8 cellular contexts compared by ENCODE assay signal in the genomic region with DNA sequence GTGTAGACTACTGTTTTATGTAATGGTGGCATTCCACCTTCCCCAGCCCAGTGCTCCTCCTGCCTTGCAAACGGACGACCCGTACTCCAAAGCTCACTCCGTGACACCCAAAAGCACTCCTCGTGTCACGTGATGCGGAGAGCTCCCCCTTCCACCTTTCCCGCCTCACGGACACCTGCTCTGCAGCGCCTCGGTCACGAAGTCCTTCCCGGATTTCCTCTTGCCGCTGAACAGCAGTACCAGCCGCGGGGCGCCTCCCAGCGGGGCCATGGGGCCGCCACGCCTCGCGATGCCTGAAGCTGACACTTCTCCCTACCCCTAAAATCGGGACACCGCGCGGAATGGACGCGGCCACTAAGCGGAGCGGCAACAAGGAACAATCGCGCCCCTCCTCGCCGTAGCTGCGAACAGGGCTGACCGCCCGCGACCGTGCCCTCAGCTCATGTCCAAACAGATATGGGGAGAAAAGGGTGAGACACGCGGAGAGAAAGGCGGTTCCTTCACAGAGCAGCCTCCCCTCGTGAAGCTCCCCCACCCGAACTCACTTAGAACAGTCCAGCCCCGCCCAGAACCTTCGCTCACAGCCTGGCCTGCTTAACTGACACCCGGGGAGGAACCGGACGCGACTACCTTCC. TPM values are rescaled to one million over a fixed set of nuclear protein-coding genes. Genes with fewer than 3 reads are reported as not detected.
DNase-seq lines count a peak whose midpoint lies in the region; ATAC-seq and TF ChIP-seq lines count a peak whose summit lies in the region.

Gene PMVK, minus strand, starts transcription at position 304 of the 635 bp plus-strand sequence. Its CDS starts 34 bp downstream, at position 270.

- H3K36me3 ChIP-seq in HAP-1 (replicated peaks) = no peaks in the 10 kb centered on the region
- H3K36me3 ChIP-seq in MM.1S (replicated peaks; ENCODE audit: insufficient read depth, low read length) = no peaks in the 10 kb centered on the region
- H3K36me3 ChIP-seq in neuron (ENCODE audit: insufficient read depth, low read length) = peaks cover 3% of the 10 kb centered on the region
- peaks cover 0 to 7% (median 5%) of the 10 kb centered on the region in 5 donors for H3K36me3 ChIP-seq in subcutaneous abdominal adipose tissue (ENCODE audit: control insufficient read depth in 5 of 5, insufficient read depth in 5 of 5, low read length in 5 of 5)

- H4K20me1 ChIP-seq in MM.1S (ENCODE audit: insufficient read depth, low read length) = no peaks in the 10 kb centered on the region

- peak; percentile 79 for ATAC-seq in foreskin keratinocyte

- DNase-seq in GDM1 (lab: John Stamatoyannopoulos, UW) (peak; percentile 92), HAP-1 (ENCODE audit: low spot score in 2 of 2) (peak; percentile 87 to 97), MM.1S (peak; percentile 100), SIG-M5 (lab: John Stamatoyannopoulos, UW) (peak; percentile 83), foreskin keratinocyte (peak; percentile 93 to 97)
- peak; percentile 93 for DNase-seq in activated gamma-delta T cell treated with anti-CD3 and anti-CD28 coated beads, Interleukin-2, amount 50 U/mL, for 16 hours (ENCODE audit: low read depth)

- H3K79me2 ChIP-seq in MM.1S (ENCODE audit: low read length) = peaks cover 37% of the 10 kb centered on the region

- H3K27ac ChIP-seq in MM.1S (ENCODE audit: low read length) (peak within 1 kb of the TSS; percentile 91), foreskin keratinocyte (peak within 1 kb of the TSS; percentile 100), subcutaneous abdominal adipose tissue (ENCODE audit: low read depth, low read length) (peak within 1 kb of the TSS; percentile 100)

- in situ Hi-C loops in HAP-1 (cut with MboI; ENCODE audit: low sequenced_read_pairs) = no loop called here

- H3K9me3 ChIP-seq in HAP-1 (no peaks in the 10 kb centered on the region), MM.1S (replicated peaks; ENCODE audit: insufficient read depth, low read length) (no peaks in the 10 kb centered on the region), neuron (ENCODE audit: low read length) (no peaks in the 10 kb centered on the region), subcutaneous abdominal adipose tissue (ENCODE audit: control insufficient read depth in 5 of 5, low read length in 5 of 5) (no peaks in the 10 kb centered on the region)

- peaks cover 43% of the 10 kb centered on the region for H3F3A ChIP-seq in MM.1S (ENCODE audit: insufficient read depth, low read length)

- TF ChIP-seq CTCF in MM.1S (IDR thresholded peaks at IDR 0.05; ENCODE audit: low read length) (peak; percentile 60), foreskin keratinocyte (conservative IDR thresholded peaks at IDR 0.05) (peak; percentile 63)

- H3K4me3 ChIP-seq in HAP-1 (peak within 1 kb of the TSS; percentile 60), MM.1S (ENCODE audit: low read length) (peak within 1 kb of the TSS; percentile 68), neuron (ENCODE audit: low read length) (peak within 1 kb of the TSS; percentile 71), subcutaneous abdominal adipose tissue (ENCODE audit: low read depth in 1 of 5, low read length in 5 of 5) (peak within 1 kb of the TSS; percentile 85 to 99 (median 95))

- H3K9me2 ChIP-seq in MM.1S (replicated peaks; ENCODE audit: insufficient read depth, low read length) = no peaks in the 10 kb centered on the region

- H3K9ac ChIP-seq in MM.1S (ENCODE audit: low read length) (peak within 1 kb of the TSS; percentile 94), subcutaneous abdominal adipose tissue (ENCODE audit: low read length in 5 of 5) (peak within 1 kb of the TSS; percentile 83 to 97 (median 94))

- H3K27me3 ChIP-seq in HAP-1 (ENCODE audit: low read depth) (no peaks in the 10 kb centered on the region), MM.1S (replicated peaks; ENCODE audit: insufficient read depth, low read length) (no peaks in the 10 kb centered on the region), foreskin keratinocyte (no peaks in the 10 kb centered on the region), neuron (ENCODE audit: insufficient read depth, low read length) (no peaks in the 10 kb centered on the region), subcutaneous abdominal adipose tissue (ENCODE audit: control insufficient read depth in 5 of 5, insufficient read depth in 4 of 5, low read length in 5 of 5) (no peaks in the 10 kb centered on the region)

- H2AFZ ChIP-seq in MM.1S (ENCODE audit: low read length) = peak within 1 kb of the TSS; percentile 67
- H2AFZ ChIP-seq in neuron (ENCODE audit: low read depth, low read length) = peak within 1 kb of the TSS; percentile 56

- H3K4me1 ChIP-seq in HAP-1 (peaks cover 20% of the 10 kb centered on the region), MM.1S (ENCODE audit: low read length) (peaks cover 44% of the 10 kb centered on the region), foreskin keratinocyte (peaks cover 10% of the 10 kb centered on the region), neuron (ENCODE audit: insufficient read depth, low read length) (peaks cover 31% of the 10 kb centered on the region), subcutaneous abdominal adipose tissue (ENCODE audit: control insufficient read depth in 5 of 5, insufficient read depth in 5 of 5, low read length in 5 of 5) (peaks cover 1 to 43% (median 38%) of the 10 kb centered on the region in 5 donors)

- peak within 1 kb of the TSS; percentile 92 for H3K4me2 ChIP-seq in MM.1S (ENCODE audit: low read depth, low read length)

RNA-seq across cellular contexts. Expression of gene PMVK, which starts in this region (rescaled TPM):
- total RNA-seq in foreskin keratinocyte = 18.2 and 22.0 TPM in 2 replicates
- 50.9 and 55.2 TPM in 2 replicates for polyA plus RNA-seq in foreskin keratinocyte

Comparison
In these comparisons a context has a peak if more than half of its experiments do, and no peak if none do; other contexts are left out.
1. Peak in every context shown above with its lines: DNase-seq, ATAC-seq, H3K4me3 ChIP-seq and H3K27ac ChIP-seq.